ENCODE assay signal across 8 cellular contexts in the genomic region with DNA sequence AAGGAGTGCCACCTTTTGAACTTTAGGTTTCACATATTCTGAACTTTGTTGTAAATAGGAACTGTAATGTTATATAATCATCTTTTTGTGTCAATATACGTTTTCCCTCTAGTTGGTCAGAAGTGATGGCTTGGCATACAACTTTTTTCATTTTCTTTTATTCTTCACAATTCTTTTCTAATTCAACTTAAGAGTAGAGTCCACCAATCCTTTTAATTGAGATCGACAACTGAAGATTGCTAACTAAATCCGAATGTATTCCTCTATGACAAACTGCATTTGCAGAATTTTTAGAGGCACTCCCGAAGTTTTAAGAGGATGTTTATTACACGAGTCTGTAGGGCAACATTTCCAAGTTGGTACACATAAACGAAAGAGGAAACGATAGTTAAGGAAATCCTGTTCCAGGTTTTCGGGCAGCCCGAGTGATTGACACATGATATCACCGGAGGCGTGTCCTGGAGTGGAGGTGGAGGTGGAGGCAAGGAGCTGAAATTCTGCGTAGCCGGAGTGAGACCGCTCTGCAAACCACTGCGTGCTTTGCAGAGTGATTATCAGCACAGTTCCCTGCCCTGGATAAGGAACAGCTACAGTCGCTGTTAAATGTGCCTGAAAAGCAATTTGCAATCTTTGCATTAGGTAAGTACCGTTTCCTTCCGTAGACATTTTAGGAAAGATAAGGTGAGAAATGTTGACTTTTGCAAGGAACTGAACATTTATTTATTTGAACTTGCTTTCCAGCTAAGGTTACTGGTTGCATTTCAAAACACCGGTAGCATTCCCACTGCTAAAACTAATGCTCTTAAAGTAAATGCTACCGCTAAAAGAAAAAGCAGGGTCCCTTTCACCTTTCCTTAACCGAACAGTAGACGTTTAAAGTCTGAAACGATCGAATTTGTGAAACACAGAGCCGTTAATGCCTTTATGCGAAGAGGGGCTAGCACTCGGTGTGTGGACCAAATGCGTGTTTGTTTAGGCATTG. TPM values are rescaled to one million over a fixed set of nuclear protein-coding genes. Genes with fewer than 3 reads are reported as not detected.
DNase-seq lines count a peak whose midpoint lies in the region; ATAC-seq and TF ChIP-seq lines count a peak whose summit lies in the region.

SPRY1 (plus strand) TSS at position 502 of the 982 bp plus-strand sequence. CDS start 4,797 bp downstream, outside the sequence.

- no peak within 1 kb of the TSS for H3K4ac ChIP-seq in trophoblast cell (ENCODE audit: low read depth, low read length)

- no peaks in the 10 kb centered on the region for H3K79me2 ChIP-seq in trophoblast cell (ENCODE audit: control insufficient read depth, insufficient read depth, low read length, poor library complexity)

- no peak within 1 kb of the TSS for H3K18ac ChIP-seq in trophoblast cell (ENCODE audit: low read length)

- peak; percentile 39 for ATAC-seq in HG02840 (IDR thresholded peaks at IDR 0.05; ENCODE audit: low FRiP score, unreplicated experiment)
- ATAC-seq in heart right ventricle, result peak; percentile 83 to 91 (median 88)
- peak; percentile 82 to 90 for ATAC-seq in upper lobe of left lung (ENCODE audit: low FRiP score in 2 of 2)

- no peak within 1 kb of the TSS for H4K8ac ChIP-seq in trophoblast cell (ENCODE audit: low read depth, low read length)

- H3K14ac ChIP-seq in trophoblast cell (ENCODE audit: low read length), result no peak within 1 kb of the TSS

- peaks cover 0 to 23% (median 6%) of the 10 kb centered on the region in 9 donors for H3K4me1 ChIP-seq in heart right ventricle
- H3K4me1 ChIP-seq in trophoblast cell (ENCODE audit: control insufficient read depth in 1 of 2, insufficient read depth in 2 of 2, low read length in 2 of 2), result no peaks in the 10 kb centered on the region
- H3K4me1 ChIP-seq in upper lobe of left lung, result peaks cover 0 to 22% (median 0%) of the 10 kb centered on the region in 4 donors

- H3K27me3 ChIP-seq in heart right ventricle (peaks cover 0 to 8% (median 0%) of the 10 kb centered on the region in 7 donors), trophoblast cell (ENCODE audit: insufficient read depth, low read length) (no peaks in the 10 kb centered on the region), upper lobe of left lung (no peaks in the 10 kb centered on the region)

- H4K91ac ChIP-seq in trophoblast cell (ENCODE audit: low read depth, low read length), result no peak within 1 kb of the TSS

- no peak within 1 kb of the TSS for H2BK5ac ChIP-seq in trophoblast cell (ENCODE audit: low read depth, low read length, poor library complexity)

- WGBS in heart right ventricle, 2 donors, result 1 to 2% methylated on average over 28 of the region's 28 CpGs
- WGBS in trophoblast cell (ENCODE audit: extremely low coverage, insufficient coverage, insufficient read length), result no CpG with 5 or more reads among the region's 28 CpGs
- WGBS in upper lobe of left lung, 2 donors, result 1 to 2% methylated on average over 28 of the region's 28 CpGs

- peak in 3 of 4 donors; percentile 64 to 85 (median 74) for TF ChIP-seq POLR2A in upper lobe of left lung (IDR thresholded peaks at IDR 0.05)

- H3K27ac ChIP-seq in heart right ventricle (peak within 1 kb of the TSS; percentile 85 to 97 (median 94)), trophoblast cell (ENCODE audit: low read depth, low read length) (peak within 1 kb of the TSS; percentile 4), upper lobe of left lung (peak within 1 kb of the TSS; percentile 91 to 97 (median 93))

- peak within 1 kb of the TSS; percentile 96 for H3K4me2 ChIP-seq in trophoblast cell (ENCODE audit: low read length)

- peaks cover 4% of the 10 kb centered on the region for H3K79me1 ChIP-seq in trophoblast cell (ENCODE audit: low read length)

- H3K4me3 ChIP-seq in GM12875 (ENCODE audit: low read depth, low read length) (peak within 1 kb of the TSS; percentile 67), heart right ventricle (peak within 1 kb of the TSS; percentile 65 to 85 (median 74)), trophoblast cell (ENCODE audit: low read depth, low read length) (peak within 1 kb of the TSS; percentile 67), upper lobe of left lung (peak within 1 kb of the TSS; percentile 53 to 87 (median 78))

- H4K12ac ChIP-seq in trophoblast cell (ENCODE audit: low read depth, low read length), result no peak within 1 kb of the TSS

- H3K9ac ChIP-seq in trophoblast cell (ENCODE audit: low read length), result no peak within 1 kb of the TSS

- intact Hi-C loops in heart right ventricle (cut with DNase I), result loop anchor here in 8 of 10 donors (1.0 to 10.0 kb wide), 20 partner anchors 34 to 716 kb away; no protein-coding TSS in a partner anchor

- DNase-seq in NCI-H146 (lab: John Stamatoyannopoulos, UW), result peak; percentile 88
- DNase-seq in T-helper 1 cell, result peak; percentile 18 to 83 (median 50)
- DNase-seq in amniotic epithelial cell (ENCODE audit: low read depth), result peak; percentile 96
- DNase-seq in heart right ventricle, result peak; percentile 78 to 95
- DNase-seq in trophoblast cell, result peak; percentile 78 to 91
- peak in 1 of 2 donors; percentile 91 for DNase-seq in upper lobe of left lung

- no peak for TF ChIP-seq CTCF in GM12875 (IDR thresholded peaks at IDR 0.05; ENCODE audit: borderline replicate concordance, insufficient read depth, low read depth, low read length)
- no peak for TF ChIP-seq CTCF in heart right ventricle (IDR thresholded peaks at IDR 0.05)
- no peak for TF ChIP-seq CTCF in upper lobe of left lung (IDR thresholded peaks at IDR 0.05)

- TF ChIP-seq EP300 in upper lobe of left lung (IDR thresholded peaks at IDR 0.05), result peak in 1 of 4 donors; percentile 26

- no peak within 1 kb of the TSS for H3K23ac ChIP-seq in trophoblast cell (ENCODE audit: low read length)

- no peaks in the 10 kb centered on the region for H3K9me3 ChIP-seq in heart right ventricle
- no peaks in the 10 kb centered on the region for H3K9me3 ChIP-seq in trophoblast cell (ENCODE audit: insufficient read depth, low read depth, low read length)
- no peaks in the 10 kb centered on the region for H3K9me3 ChIP-seq in upper lobe of left lung

- H2AK5ac ChIP-seq in trophoblast cell (ENCODE audit: low read length), result no peak within 1 kb of the TSS

- H3K36me3 ChIP-seq in heart right ventricle (peaks cover 0 to 20% (median 5%) of the 10 kb centered on the region in 9 donors), trophoblast cell (ENCODE audit: control insufficient read depth in 1 of 2, insufficient read depth in 2 of 2, low read length in 2 of 2) (peaks cover 0 to under 1% of the 10 kb centered on the region in 2 experiments), upper lobe of left lung (peaks cover 0 to 4% (median under 1%) of the 10 kb centered on the region in 4 donors)

- no peak within 1 kb of the TSS for H2BK12ac ChIP-seq in trophoblast cell (ENCODE audit: low read length)

- no peak within 1 kb of the TSS for H2AFZ ChIP-seq in trophoblast cell (ENCODE audit: insufficient read depth, low read length, poor library complexity)

- no peak within 1 kb of the TSS for H2BK120ac ChIP-seq in trophoblast cell (ENCODE audit: insufficient read depth, low read length, poor library complexity)

RNA-seq across cellular contexts. Expression of gene SPRY1, which starts in this region (rescaled TPM):
- total RNA-seq in heart right ventricle, result 10 to 100 TPM; 21.6 to 61.7 (median 37.4) TPM
- 10 to 100 TPM; 30.2 to 42.2 TPM for polyA plus RNA-seq in heart right ventricle
- polyA plus RNA-seq in trophoblast cell (2013), result 3.3 and 3.5 TPM in 2 replicates
- 100 to 1,000 TPM in 2 of 6 donors, 10 to 100 TPM in 4; 56.7 to 149 (median 97.4) TPM for total RNA-seq in upper lobe of left lung

Comparison
In these comparisons a context has a peak if more than half of its experiments do, and no peak if none do; other contexts are left out.
1. H3K27ac ChIP-seq: peak in every context shown above with its lines; median percentile 94 in heart right ventricle; 93 in upper lobe of left lung; 4 in trophoblast cell.